ENCODE assay signal across 18 cellular contexts in the genomic region with DNA sequence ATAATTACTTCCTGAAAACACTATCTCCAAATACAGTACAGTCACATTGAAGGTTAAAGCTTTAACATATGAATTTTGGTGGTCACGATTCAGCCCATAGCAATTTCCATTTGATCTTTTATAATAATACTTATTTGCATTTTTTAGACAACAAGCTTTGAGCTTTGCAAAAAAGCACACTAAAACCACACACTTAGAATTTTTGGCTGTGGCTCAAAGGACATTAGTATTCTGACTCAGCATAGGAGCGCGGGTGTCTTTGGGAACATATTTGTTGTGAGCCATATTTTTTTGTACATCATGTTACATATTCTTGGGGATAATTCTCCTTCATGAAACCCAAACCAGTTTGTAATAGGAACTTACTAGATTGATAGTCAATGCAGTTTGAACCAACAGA.
"Had no signal": no experiment of that assay in that cellular context is flagged by ENCODE, and none has a peak within 500 bp of the region (broad histone marks: within the 10 kb centered on the region; RNA-seq: fewer than 3 reads in every experiment).

No MANE protein-coding gene starts in this region.

- H3K27ac ChIP-seq: ascending aorta, coronary artery, gastrocnemius medialis, psoas muscle, spleen, transverse colon had no signal

- H3K9me3 ChIP-seq: ascending aorta, gastrocnemius medialis, psoas muscle had no signal

- DNase-seq: activated CD4-positive, alpha-beta memory T cell treated with anti-CD3 and anti-CD28 coated beads for 36 hours; activated CD4-positive, alpha-beta T cell treated with anti-CD3 and anti-CD28 coated beads for 1 hour; activated naive CD8-positive, alpha-beta T cell treated with anti-CD3 and anti-CD28 coated beads, Interleukin-2, amount 50 U/mL, for 24 hours; activated T-cell treated with anti-CD3 and anti-CD28 coated beads, Interleukin-2, amount 50 U/mL, for 72 hours; central memory CD4-positive, alpha-beta T cell; effector CD8-positive, alpha-beta T cell; gastrocnemius medialis; kidney; left ventricle myocardium superior; mesendoderm; psoas muscle; spleen; stimulated activated CD4-positive, alpha-beta T cell treated with anti-CD3 and anti-CD28 coated beads, Interleukin-1b, Interleukin-23, amount 100 ng/mL, for 48 hours; transverse colon had no signal

- H3K27me3 ChIP-seq: ascending aorta, gastrocnemius medialis, spleen, transverse colon had no signal

- ATAC-seq: activated naive CD8-positive, alpha-beta T cell treated with anti-CD3 and anti-CD28 coated beads, Interleukin-2, amount 50 U/mL, for 24 hours; activated T-cell treated with anti-CD3 and anti-CD28 coated beads, Interleukin-2, amount 50 U/mL, for 72 hours; gastrocnemius medialis; left ventricle myocardium superior; psoas muscle; sciatic nerve; stimulated activated memory B cell treated with anti-CD40 and anti-IgM and Interleukin-4, amounts not matched to agents 10 μg/mL and 1 μg/mL and 100 μg/mL, for 72 hours had no signal

- H3K4me3 ChIP-seq: ascending aorta, coronary artery, gastrocnemius medialis, psoas muscle, spleen, transverse colon had no signal

- H3K36me3 ChIP-seq: ascending aorta, gastrocnemius medialis, spleen, transverse colon had no signal
